ENCODE assay signal across 16 cellular contexts in genomic region chr11:104152941-104153340, GRCh38. TPM values are rescaled to one million over a fixed set of nuclear protein-coding genes. Genes with fewer than 3 reads are reported as not detected.
DNase-seq lines count a peak whose midpoint lies in the region; ATAC-seq and TF ChIP-seq lines count a peak whose summit lies in the region.
"Had no signal": no experiment of that assay in that cellular context is flagged by ENCODE, and none has a peak within 500 bp of the region (broad histone marks: within the 10 kb centered on the region; RNA-seq: fewer than 3 reads in every experiment).

No MANE protein-coding gene starts in this region.

- H3K79me1 ChIP-seq in mesendoderm (ENCODE audit: low read length) = no peaks in the 10 kb centered on the region

- no peaks in the 10 kb centered on the region for H3K9me2 ChIP-seq in OCI-LY1 (ENCODE audit: low read depth, low read length)

- H3K79me2 ChIP-seq in OCI-LY1 (ENCODE audit: insufficient read depth, low read length) = peaks cover 7% of the 10 kb centered on the region; the same call in 1 of the 2 replicates
- H3K79me2 ChIP-seq in mesendoderm (ENCODE audit: control insufficient read depth, insufficient read depth, low read length) = no peaks in the 10 kb centered on the region

- no peak overlapping the region for H4K8ac ChIP-seq in mesendoderm (ENCODE audit: low read depth, low read length)

- peak overlapping the region; percentile 38 for H3K27ac ChIP-seq in OCI-LY1 (ENCODE audit: low read depth, low read length, poor library complexity, severe bottlenecking)
- H3K27ac ChIP-seq in mesendoderm (ENCODE audit: low read depth, low read length) = no peak overlapping the region
- H3K27ac ChIP-seq: 22Rv1, ovary, RWPE1 had no signal

- TF ChIP-seq CTCF in OCI-LY1 (IDR thresholded peaks at IDR 0.05; ENCODE audit: low read length) = no peak

- H3K4me2 ChIP-seq in OCI-LY1 (ENCODE audit: low read length) (peak overlapping the region; percentile 41; the same call in 1 of the 2 replicates), mesendoderm (ENCODE audit: low read length) (no peak overlapping the region)

- H4K20me1 ChIP-seq in OCI-LY1 (ENCODE audit: insufficient read depth, low read length) = no peaks in the 10 kb centered on the region

- H3K56ac ChIP-seq in mesendoderm (ENCODE audit: low read length) = peak overlapping the region; percentile 19

- H3K9me3 ChIP-seq in OCI-LY1 (ENCODE audit: low read length) = no peaks in the 10 kb centered on the region
- H3K9me3 ChIP-seq: ovary had no signal

- H3K4me1 ChIP-seq in OCI-LY1 (ENCODE audit: insufficient read depth, low read length, severe bottlenecking) (peaks cover 57% of the 10 kb centered on the region), mesendoderm (ENCODE audit: control insufficient read depth, low read depth, low read length) (peaks cover 4% of the 10 kb centered on the region)

- no peaks in the 10 kb centered on the region for H3K36me3 ChIP-seq in OCI-LY1 (ENCODE audit: insufficient read depth, low read length)
- no peaks in the 10 kb centered on the region for H3K36me3 ChIP-seq in mesendoderm (ENCODE audit: control insufficient read depth, insufficient read depth, low read length)
- H3K36me3 ChIP-seq: ovary had no signal

- no peak overlapping the region for H3K4ac ChIP-seq in mesendoderm (ENCODE audit: low read depth, low read length)

- H3K18ac ChIP-seq in mesendoderm (ENCODE audit: low read length) = no peak overlapping the region

- no peak overlapping the region for H2BK5ac ChIP-seq in mesendoderm (ENCODE audit: low read length)

- H3K9ac ChIP-seq in OCI-LY1 (ENCODE audit: low read length) (no peak overlapping the region), mesendoderm (ENCODE audit: low read length) (no peak overlapping the region)

- H2BK120ac ChIP-seq in mesendoderm (ENCODE audit: low read depth, low read length) = no peak overlapping the region

- no peak overlapping the region for H3K4me3 ChIP-seq in OCI-LY1 (ENCODE audit: low read depth, low read length, poor library complexity, severe bottlenecking)
- H3K4me3 ChIP-seq in mesendoderm (ENCODE audit: low read length) = no peak overlapping the region
- H3K4me3 ChIP-seq: K562, ovary had no signal

- DNase-seq in DMS53 (lab: John Stamatoyannopoulos, UW) = peak; percentile 25
- DNase-seq in DMS53 treated with DMSO at 0.1 percent for 48 hours (lab: John Stamatoyannopoulos, UW; ENCODE audit: unreplicated experiment) = no peak
- no peak for DNase-seq in mesendoderm
- no peak for DNase-seq in A172 (ENCODE audit: low spot score)
- DNase-seq in putamen (ENCODE audit: low spot score) = no peak
- DNase-seq: activated naive CD4-positive, alpha-beta T cell treated with anti-CD3 and anti-CD28 coated beads, Interleukin-2, amount 10 ng/mL, durations not matched to agents 7 days and 5 days; CD8-positive, alpha-beta T cell; midbrain; NCI-H2107; ovary had no signal

- no peak overlapping the region for H2BK15ac ChIP-seq in mesendoderm (replicated peaks; ENCODE audit: low read depth)

- no peak overlapping the region for H2AK5ac ChIP-seq in mesendoderm (ENCODE audit: low read length)

- no peak overlapping the region for H2AFZ ChIP-seq in OCI-LY1 (ENCODE audit: low read length)

- no peaks in the 10 kb centered on the region for H3F3A ChIP-seq in OCI-LY1 (ENCODE audit: insufficient read depth, low read length)

- ATAC-seq in HG03439 (IDR thresholded peaks at IDR 0.05; ENCODE audit: unreplicated experiment) = peak; percentile 57
- ATAC-seq in GM21723 (IDR thresholded peaks at IDR 0.05; ENCODE audit: unreplicated experiment) = no peak
- ATAC-seq: CD8-positive, alpha-beta T cell; K562 had no signal

- H3K27me3 ChIP-seq in OCI-LY1 (ENCODE audit: insufficient read depth, low read length) (no peaks in the 10 kb centered on the region), mesendoderm (ENCODE audit: insufficient read depth, low read length, poor library complexity) (no peaks in the 10 kb centered on the region)
- H3K27me3 ChIP-seq: ovary had no signal

- H3K23ac ChIP-seq in mesendoderm (ENCODE audit: low read length) = no peak overlapping the region

- no peak overlapping the region for H4K5ac ChIP-seq in mesendoderm (ENCODE audit: low read length)

RNA-seq across cellular contexts. Expression of gene PDGFD, which starts 11.0 kb away (rescaled TPM):
- 3.2 TPM for polyA plus RNA-seq in mesendoderm (2013, experiment 1 of 2)
- polyA plus RNA-seq in mesendoderm (2013, experiment 2 of 2) = 3.2 TPM
- total RNA-seq in A172 (2014; rRNA removed; shearing (Covaris generic)) = 14.4 and 15.8 TPM in 2 replicates
- polyA plus RNA-seq: K562 had no signal
